ENCODE assay signal across 19 cellular contexts in genomic region chr10:71478173-71478572, GRCh38.
DNase-seq lines count a peak whose midpoint lies in the region; FAIRE-seq and TF ChIP-seq lines count a peak whose summit lies in the region.
"Had no signal": no experiment of that assay in that cellular context is flagged by ENCODE, and none has a peak within 500 bp of the region (broad histone marks: within the 10 kb centered on the region; RNA-seq: fewer than 3 reads in every experiment).

No MANE protein-coding gene starts in this region.

- no peak for FAIRE-seq in H1 (lab: Jason Lieb, UNC)
- FAIRE-seq: A549, D721Med, G401.6, GM12891, GM19239 had no signal

- no peak overlapping the region for H3K4ac ChIP-seq in H1 (replicated peaks; ENCODE audit: insufficient read length, low read depth, low read length)

- H3K18ac ChIP-seq in H1 (ENCODE audit: extremely low read depth, low read length) = no peak overlapping the region

- intact Hi-C loops in spleen (cut with DNase I; ENCODE audit: low total_unique reads) = no loop called here

- H2BK15ac ChIP-seq in H1 (ENCODE audit: low read length) = no peak overlapping the region

- no peak overlapping the region for H3K4me3 ChIP-seq in HEK293 (ENCODE audit: low read depth, low read length)
- H3K4me3 ChIP-seq in H1 (ENCODE audit: extremely low read depth in 1 of 4, insufficient read depth in 2 of 4, low read depth in 3 of 4, low read length in 4 of 4) = no peak overlapping the region
- no peak overlapping the region for H3K4me3 ChIP-seq in spleen
- H3K4me3 ChIP-seq: A549, HAP-1 had no signal

- no peak overlapping the region for H3K23ac ChIP-seq in H1 (ENCODE audit: insufficient read length)

- 83% methylated on average over 3 of the region's 3 CpGs; no CpG with 5 or more reads in 1 of the 2 experiments for WGBS in H1 (ENCODE audit: extremely low coverage in 1 of 2, insufficient coverage in 1 of 2, insufficient read length in 1 of 2, insufficient replicate concordance in 2 of 2, low coverage in 1 of 2, low lambda C conversion rate in 2 of 2, missing lambda C conversion rate in 1 of 2), 2 experiments
- WGBS in spleen, 5 donors = 76 to 93% (median 85%) methylated on average over 3 of the region's 3 CpGs

- no peak overlapping the region for H2BK20ac ChIP-seq in H1 (ENCODE audit: low read length)

- TF ChIP-seq CTCF in HEK293 (tag by site-specific recombination; IDR thresholded peaks at IDR 0.05) = no peak
- no peak for TF ChIP-seq CTCF in H1 (IDR thresholded peaks at IDR 0.05; ENCODE audit: control extremely low read depth in 1 of 3, insufficient read depth in 1 of 3, low read depth in 1 of 3, low read length in 3 of 3)
- no peak for TF ChIP-seq CTCF in spleen (IDR thresholded peaks at IDR 0.05 in 8 of 11, conservative IDR thresholded peaks at IDR 0.05 in 3 of 11)

- no peak overlapping the region for H3K27ac ChIP-seq in HEK293 (ENCODE audit: extremely low read depth, low read depth, low read length)
- H3K27ac ChIP-seq in H1 (ENCODE audit: low read depth, low read length) = no peak overlapping the region
- H3K27ac ChIP-seq in spleen = no peak overlapping the region
- H3K27ac ChIP-seq: 22Rv1, A549, C4-2B, HL-60 had no signal

- no peaks in the 10 kb centered on the region for H3K4me1 ChIP-seq in HEK293 (ENCODE audit: control insufficient read depth, insufficient read depth, low read length)
- peaks cover 0 to 14% (median 6%) of the 10 kb centered on the region in 4 experiments; a peak in 6 of 7 replicates for H3K4me1 ChIP-seq in H1 (replicated peaks in 1 of 4; ENCODE audit: control insufficient read depth in 3 of 4, insufficient read depth in 4 of 4, low read length in 3 of 4)
- H3K4me1 ChIP-seq in spleen = peaks cover 18 to 49% (median 35%) of the 10 kb centered on the region in 6 donors
- H3K4me1 ChIP-seq: A549, HAP-1 had no signal

- no peak overlapping the region for H4K91ac ChIP-seq in H1 (replicated peaks; ENCODE audit: insufficient read length, low read length)

- no peaks in the 10 kb centered on the region for H3K9me3 ChIP-seq in HEK293 (ENCODE audit: control insufficient read depth, insufficient read depth, low read depth, low read length)
- no peaks in the 10 kb centered on the region for H3K9me3 ChIP-seq in H1 (ENCODE audit: insufficient read depth in 2 of 2, low read depth in 1 of 2, low read length in 1 of 2)
- H3K9me3 ChIP-seq in spleen = no peaks in the 10 kb centered on the region
- H3K9me3 ChIP-seq: A549, Caco-2, HAP-1 had no signal

- H2BK120ac ChIP-seq in H1 (replicated peaks; ENCODE audit: low read depth, low read length) = no peak overlapping the region

- TF ChIP-seq RAD21 in H1 (IDR thresholded peaks at IDR 0.05 in 1 of 2, conservative IDR thresholded peaks at IDR 0.05 in 1 of 2; ENCODE audit: low read depth in 2 of 2, low read length in 2 of 2) = no peak

- CTCF ChIA-PET in HEK293 (lab: Yijun Ruan, JAX) (interaction anchor here (0.6 to 1.0 kb wide), 4 partner anchors 8 to 552 kb away, joined by 3 to 4 read pairs (median 3); no protein-coding TSS in a partner anchor), H1 (lab: Charles Lee; ENCODE audit: partially characterized antibody) (interaction anchor here (1.0 to 1.9 kb wide), 5 partner anchors 9 to 230 kb away, joined by 3 to 6 read pairs (median 4); no protein-coding TSS in a partner anchor)

- H2AK5ac ChIP-seq in H1 (ENCODE audit: low read depth, low read length) = no peak overlapping the region

- no peak overlapping the region for H2BK5ac ChIP-seq in H1 (ENCODE audit: low read depth, low read length)

- no peaks in the 10 kb centered on the region for H4K20me1 ChIP-seq in H1 (replicated peaks in 1 of 2; ENCODE audit: control insufficient read depth in 1 of 2, insufficient read depth in 2 of 2, low read length in 2 of 2)

- no peak overlapping the region for H2BK12ac ChIP-seq in H1 (ENCODE audit: low read depth, low read length)

- H3K36me3 ChIP-seq in HEK293 (ENCODE audit: control insufficient read depth in 2 of 2, insufficient read depth in 1 of 2, low read length in 2 of 2) = no peaks in the 10 kb centered on the region
- no peaks in the 10 kb centered on the region for H3K36me3 ChIP-seq in H1 (ENCODE audit: control insufficient read depth in 2 of 4, insufficient read depth in 4 of 4, low read length in 3 of 4)
- no peaks in the 10 kb centered on the region for H3K36me3 ChIP-seq in spleen
- H3K36me3 ChIP-seq: HAP-1 had no signal

- TF ChIP-seq EP300 in H1 (IDR thresholded peaks at IDR 0.05; ENCODE audit: borderline replicate concordance in 1 of 2, low read depth in 2 of 2, low read length in 2 of 2) = no peak

- H2AFZ ChIP-seq in H1 (ENCODE audit: low read length) = no peak overlapping the region

- no peaks in the 10 kb centered on the region for H3K79me1 ChIP-seq in H1 (ENCODE audit: low read depth, low read length)

- H3K14ac ChIP-seq in H1 (ENCODE audit: insufficient read length) = no peak overlapping the region

- no peak overlapping the region for H3K4me2 ChIP-seq in H1 (ENCODE audit: insufficient read depth in 1 of 2, low read depth in 2 of 2, low read length in 2 of 2)
- H3K4me2 ChIP-seq: A549 had no signal

- H3K9ac ChIP-seq in H1 (replicated peaks in 1 of 4; ENCODE audit: extremely low read depth in 1 of 4, low read depth in 3 of 4, low read length in 3 of 4) = no peak overlapping the region

- no peak overlapping the region for H4K5ac ChIP-seq in H1 (ENCODE audit: insufficient read length, low read depth, low read length)

- H3K23me2 ChIP-seq in H1 (ENCODE audit: low read depth, low read length) = no peaks in the 10 kb centered on the region; the same call in 1 of the 2 replicates

- POLR2A ChIA-PET in HEK293 (lab: Yijun Ruan, JAX) = no interaction called here
- POLR2A ChIA-PET in H1 (lab: Charles Lee; ENCODE audit: partially characterized antibody) = no interaction called here

- no peak overlapping the region for H3K56ac ChIP-seq in H1 (replicated peaks; ENCODE audit: insufficient read length, low read depth, low read length)

- no peaks in the 10 kb centered on the region for H3K79me2 ChIP-seq in H1 (ENCODE audit: control insufficient read depth in 1 of 2, insufficient read depth in 2 of 2, low read length in 2 of 2)

- peak; percentile 13 for DNase-seq in NCI-H146 (lab: John Stamatoyannopoulos, UW)
- DNase-seq in NCI-H146 treated with DMSO at 0.1 percent for 48 hours (lab: John Stamatoyannopoulos, UW; ENCODE audit: unreplicated experiment) = no peak
- DNase-seq in H1 (ENCODE audit: low read depth in 1 of 2, low spot score in 2 of 2) = no peak
- peak; percentile 47 for DNase-seq in spleen
- DNase-seq in NCI-H2107 treated with DMSO at 0.1 percent for 48 hours (lab: John Stamatoyannopoulos, UW; ENCODE audit: unreplicated experiment) = no peak
- DNase-seq in activated CD4-positive, alpha-beta T cell treated with anti-CD3 and anti-CD28 coated beads, Interleukin-2, amount 50 U/mL, for 1 hour = no peak
- DNase-seq: AML-193; Caco-2; CD4-positive, alpha-beta T cell had no signal

- H3K27me3 ChIP-seq in H1 (replicated peaks in 1 of 4; ENCODE audit: control insufficient read depth in 3 of 4, extremely low read depth in 1 of 4, insufficient read depth in 3 of 4, low read length in 3 of 4) = no peaks in the 10 kb centered on the region
- no peaks in the 10 kb centered on the region for H3K27me3 ChIP-seq in spleen (replicated peaks in 1 of 7)

- TF ChIP-seq POLR2A in H1 (IDR thresholded peaks at IDR 0.05; ENCODE audit: control extremely low read depth in 1 of 2, low read depth in 2 of 2, low read length in 2 of 2) (no peak), spleen (IDR thresholded peaks at IDR 0.05) (no peak)

- no peak overlapping the region for H4K8ac ChIP-seq in H1 (ENCODE audit: extremely low read depth, insufficient read depth, low read length)

TF ChIP-seq in HEK293, 187 proteins besides CTCF, POLR2A, EP300 and RAD21:
- TF ChIP-seq KLF9 (tag by site-specific recombination; IDR thresholded peaks at IDR 0.05; ENCODE audit: low read depth) (no peak), ZNF623 (tag by site-specific recombination; IDR thresholded peaks at IDR 0.05) (peak; percentile 92)

TF ChIP-seq in H1, 55 proteins besides CTCF, POLR2A, EP300 and RAD21:
- TF ChIP-seq KDM1A (IDR thresholded peaks at IDR 0.05; ENCODE audit: borderline replicate concordance, low read length) = peak; percentile 51; the same call in 1 of the 2 replicates
- no peak for TF ChIP-seq BRCA1 (IDR thresholded peaks at IDR 0.05; ENCODE audit: low read depth, low read length)
TF ChIP-seq in H1: peak in this region for 1.

Comparison
In these comparisons a context has a peak if more than half of its experiments do, and no peak if none do; other contexts are left out.
1. DNase-seq: peak in NCI-H146 (single experiment) and spleen (single experiment); none in NCI-H146 treated with DMSO at 0.1 percent for 48 hours (single experiment), H1 (0 of 2), NCI-H2107 treated with DMSO at 0.1 percent for 48 hours (single experiment) and activated CD4-positive, alpha-beta T cell treated with anti-CD3 and anti-CD28 coated beads, Interleukin-2, amount 50 U/mL, for 1 hour (single experiment).